ENCODE assay signal across 8 cellular contexts in the genomic region with DNA sequence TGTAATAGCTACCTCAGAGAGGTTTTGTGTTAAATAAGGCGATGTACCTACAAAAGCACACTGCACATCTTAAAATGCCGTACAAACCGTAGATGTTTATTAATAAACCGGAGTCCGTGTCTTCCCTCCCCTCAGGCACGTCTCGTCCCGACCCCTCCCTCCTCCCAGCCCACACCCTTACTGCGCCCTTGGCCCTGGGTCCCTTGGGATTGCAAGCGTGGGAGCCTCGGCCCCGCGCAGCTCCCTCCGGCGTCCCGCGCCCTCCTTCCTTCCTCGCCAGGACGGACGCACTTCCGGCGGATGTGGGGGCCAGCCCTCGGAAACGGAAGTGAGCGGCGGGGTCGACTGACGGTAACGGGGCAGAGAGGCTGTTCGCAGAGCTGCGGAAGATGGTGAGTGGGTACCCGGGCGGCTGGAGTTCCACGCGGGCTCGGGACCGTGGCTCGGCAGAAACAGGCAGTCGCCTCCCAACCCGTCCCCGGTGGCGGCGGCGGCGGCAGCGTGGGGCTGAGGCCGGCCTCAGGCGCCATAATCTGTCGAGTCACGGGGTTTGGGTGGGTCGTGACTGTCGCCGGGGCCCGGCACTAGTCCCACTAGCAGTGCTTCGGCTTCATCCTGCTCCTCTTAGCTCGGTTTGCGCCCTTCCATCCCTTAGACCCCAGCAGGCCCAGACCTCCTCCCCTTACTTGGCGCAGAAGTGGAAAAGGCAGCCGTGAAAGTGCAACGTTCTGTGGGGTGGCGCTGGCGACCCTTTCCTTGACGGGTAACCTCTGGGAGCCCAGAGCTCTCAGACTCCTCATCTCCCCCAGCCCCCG. TPM values are rescaled to one million over a fixed set of nuclear protein-coding genes. Genes with fewer than 3 reads are reported as not detected.
DNase-seq lines count a peak whose midpoint lies in the region; ATAC-seq and TF ChIP-seq lines count a peak whose summit lies in the region.

A gene with protein sequence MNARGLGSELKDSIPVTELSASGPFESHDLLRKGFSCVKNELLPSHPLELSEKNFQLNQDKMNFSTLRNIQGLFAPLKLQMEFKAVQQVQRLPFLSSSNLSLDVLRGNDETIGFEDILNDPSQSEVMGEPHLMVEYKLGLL (plus strand): TSS at position 335 of the 815 bp plus-strand sequence. CDS start 55 bp downstream, at position 390.

- ATAC-seq in HG02763 (IDR thresholded peaks at IDR 0.05; ENCODE audit: unreplicated experiment): peak; percentile 89
- peak; percentile 97 for ATAC-seq in left ventricle myocardium superior
- ATAC-seq in psoas muscle: peak; percentile 99

- H3K4me1 ChIP-seq in psoas muscle: peaks cover 37% of the 10 kb centered on the region
- no peaks in the 10 kb centered on the region for H3K4me1 ChIP-seq in urinary bladder (ENCODE audit: insufficient read depth)

- DNase-seq in GM13976 (ENCODE audit: low spot score) (peak; percentile 94), NCI-H146 (lab: John Stamatoyannopoulos, UW) (peak; percentile 91), T-helper 2 cell (peak; percentile 86 to 96 (median 89)), left ventricle myocardium superior (peak; percentile 96), psoas muscle (peak; percentile 95 to 98)

- H3K27ac ChIP-seq in angular gyrus (ENCODE audit: low read depth, low read length) (peak within 1 kb of the TSS; percentile 82), psoas muscle (peak within 1 kb of the TSS; percentile 95), urinary bladder (ENCODE audit: low read depth) (peak within 1 kb of the TSS; percentile 86)

- no peaks in the 10 kb centered on the region for H3K9me3 ChIP-seq in psoas muscle

- H3K27me3 ChIP-seq in psoas muscle (ENCODE audit: insufficient read depth in 3 of 3, low read length in 2 of 3): no peaks in the 10 kb centered on the region

- intact Hi-C loops in left ventricle myocardium superior (cut with micrococcal nuclease) (no loop called here), psoas muscle (cut with DNase I) (loop anchor here (2.0 to 5.0 kb wide), 2 partner anchors 58 to 60 kb away; partner anchors contain the start of gene SLC46A3 (in 2 of the 2))

- TF ChIP-seq CTCF in GM13976 (IDR thresholded peaks at IDR 0.05; ENCODE audit: borderline replicate concordance, control extremely low read depth, extremely low read depth, insufficient read depth, missing control alignments) (no peak), psoas muscle (IDR thresholded peaks at IDR 0.05) (no peak)

- H3K4me3 ChIP-seq in psoas muscle (peak within 1 kb of the TSS; percentile 92), urinary bladder (ENCODE audit: low read depth, low read length) (peak within 1 kb of the TSS; percentile 75)

- H3K36me3 ChIP-seq in psoas muscle (ENCODE audit: insufficient read depth in 1 of 2, low read depth in 1 of 2) (peaks cover 6 to 27% of the 10 kb centered on the region in 2 donors), urinary bladder (ENCODE audit: insufficient read depth) (peaks cover 4% of the 10 kb centered on the region)

- in situ Hi-C loops in GM13976 (cut with MboI; ENCODE audit: low sequenced_read_pairs, unreplicated experiment): no loop called here

- WGBS in psoas muscle, 3 donors: 0 to 1% (median 0%) methylated on average over 55 to 64 of the region's 64 CpGs
- under 1% methylated on average over 64 of the region's 64 CpGs for WGBS in urinary bladder

RNA-seq across cellular contexts. Expression of the gene that starts here (rescaled TPM):
- total RNA-seq in left ventricle myocardium superior (113 TPM), psoas muscle (100 to 1,000 TPM in 3 of 4 donors, 10 to 100 TPM in 1; 76.3 to 128 (median 122) TPM), urinary bladder (49.6 TPM)
- polyA plus RNA-seq in psoas muscle (100 to 1,000 TPM; 160 to 351 (median 247) TPM), urinary bladder (59.6 TPM)

Comparison
In these comparisons a context has a peak if more than half of its experiments do, and no peak if none do; other contexts are left out.
1. Peak in every context shown above with its lines: DNase-seq, ATAC-seq, H3K4me3 ChIP-seq and H3K27ac ChIP-seq.